Comparison of ENCODE assay signal across 22 cellular contexts in the genomic region with DNA sequence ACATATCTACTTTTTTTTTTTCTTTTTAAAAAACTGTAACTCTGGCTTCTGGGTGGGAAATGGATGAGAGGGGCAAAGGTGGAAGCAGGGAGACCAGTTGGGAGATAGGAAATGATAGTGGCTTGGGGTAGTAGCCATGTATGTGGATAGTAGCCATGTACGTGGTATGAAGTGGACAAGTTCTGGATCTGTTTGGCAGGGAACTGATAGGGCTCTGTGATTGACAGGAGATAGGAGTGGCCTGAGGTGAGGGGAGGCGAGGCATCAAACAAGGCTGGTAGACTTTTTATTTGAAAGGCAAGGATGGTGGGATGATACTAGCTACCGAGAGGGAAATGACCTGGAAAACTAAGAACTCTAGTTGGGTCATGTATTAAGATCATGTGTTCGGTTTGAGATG.
DNase-seq lines count a peak whose midpoint lies in the region; ATAC-seq and TF ChIP-seq lines count a peak whose summit lies in the region.
"Had no signal": no experiment of that assay in that cellular context is flagged by ENCODE, and none has a peak within 500 bp of the region (broad histone marks: within the 10 kb centered on the region; RNA-seq: fewer than 3 reads in every experiment).

No MANE protein-coding gene starts in this region.

- DNase-seq in activated naive CD4-positive, alpha-beta T cell treated with anti-CD3 and anti-CD28 coated beads, Interleukin-2, amount 50 U/mL, for 72 hours (ENCODE audit: low spot score in 2 of 2): no peak
- no peak for DNase-seq in activated naive CD4-positive, alpha-beta T cell treated with anti-CD3 and anti-CD28 coated beads, Interleukin-2, amount 50 U/mL, for 16 hours
- no peak for DNase-seq in glutamatergic neuron
- no peak for DNase-seq in thoracic aorta (ENCODE audit: low spot score)
- no peak for DNase-seq in stimulated activated naive CD4-positive, alpha-beta T cell (lab: John Stamatoyannopoulos, UW)
- no peak for DNase-seq in GM10248 (ENCODE audit: extremely low spot score)
- DNase-seq in COLO829 (ENCODE audit: low spot score): no peak
- DNase-seq: ACHN; activated CD4-positive, CD25-positive, alpha-beta regulatory T cell; activated gamma-delta T cell; cerebellar nuclear complex; DMS53; HFFc6; lower lobe of right lung; NCI-H187 treated with DMSO at 0.1 percent for 48 hours; NCI-H226; Peyer's patch; stomach had no signal

- peaks cover 57 to 80% of the 10 kb centered on the region in 2 donors for H3K4me1 ChIP-seq in thoracic aorta (ENCODE audit: control insufficient read depth in 1 of 2, low read depth in 2 of 2)

- CTCF ChIA-PET in GM10248 (lab: Yijun Ruan, JAX): interaction anchor here (1.8 to 2.1 kb wide), 2 partner anchors 10 to 41 kb away, joined by 5 to 6 read pairs; no protein-coding TSS in a partner anchor

- POLR2A ChIA-PET in GM10248 (lab: Yijun Ruan, JAX): interaction anchor here (1.1 to 1.9 kb wide), 2 partner anchors 8 to 46 kb away, joined by 4 read pairs; no protein-coding TSS in a partner anchor

- H3K4me1 Mint-ChIP-seq in activated T-helper 17 cell treated with anti-CD3 and anti-CD28 coated beads, Interleukin-2, amount 50 U/mL, for 72 hours: peaks cover 56% of the 10 kb centered on the region
- H3K4me1 Mint-ChIP-seq in glutamatergic neuron (ENCODE audit: low read depth, unreplicated experiment): peaks cover 32% of the 10 kb centered on the region

- peaks cover 0 to 5% of the 10 kb centered on the region in 2 donors for H3K9me3 Mint-ChIP-seq in activated naive CD4-positive, alpha-beta T cell treated with anti-CD3 and anti-CD28 coated beads, Interleukin-2, amount 50 U/mL, for 72 hours
- H3K9me3 Mint-ChIP-seq in activated T-helper 17 cell treated with anti-CD3 and anti-CD28 coated beads, Interleukin-2, amount 50 U/mL, for 72 hours: no peaks in the 10 kb centered on the region
- no peaks in the 10 kb centered on the region for H3K9me3 Mint-ChIP-seq in glutamatergic neuron (ENCODE audit: unreplicated experiment)
- H3K9me3 Mint-ChIP-seq: HFFc6 had no signal

- H3K9me3 ChIP-seq in thoracic aorta: no peaks in the 10 kb centered on the region
- H3K9me3 ChIP-seq: lower lobe of right lung, Peyer's patch, stomach had no signal

- peak overlapping the region; percentile 61 to 79 for H3K27ac ChIP-seq in thoracic aorta
- H3K27ac ChIP-seq: C4-2B, hepatocyte, lower lobe of right lung, Peyer's patch had no signal

- H3K27me3 Mint-ChIP-seq in activated T-helper 17 cell treated with anti-CD3 and anti-CD28 coated beads, Interleukin-2, amount 50 U/mL, for 72 hours: no peaks in the 10 kb centered on the region
- H3K27me3 Mint-ChIP-seq in glutamatergic neuron (ENCODE audit: unreplicated experiment): peaks cover 4% of the 10 kb centered on the region

- ATAC-seq in activated naive CD4-positive, alpha-beta T cell treated with anti-CD3 and anti-CD28 coated beads, Interleukin-2, amount 50 U/mL, for 72 hours: peak in 1 of 2 donors; percentile 7
- no peak for ATAC-seq in activated T-helper 17 cell treated with anti-CD3 and anti-CD28 coated beads, Interleukin-2, amount 50 U/mL, for 72 hours (replicated peaks)
- ATAC-seq in thoracic aorta (ENCODE audit: insufficient number of reproducible peaks, low FRiP score, low read depth): no peak
- ATAC-seq: lower lobe of right lung, sciatic nerve had no signal

- H3K4me3 ChIP-seq in thoracic aorta: no peak overlapping the region
- H3K4me3 ChIP-seq: hepatocyte, lower lobe of right lung, Peyer's patch, stomach had no signal

- H3K36me3 Mint-ChIP-seq in activated naive CD4-positive, alpha-beta T cell treated with anti-CD3 and anti-CD28 coated beads, Interleukin-2, amount 50 U/mL, for 72 hours: peaks cover 9 to 54% of the 10 kb centered on the region in 2 donors
- H3K36me3 Mint-ChIP-seq in activated T-helper 17 cell treated with anti-CD3 and anti-CD28 coated beads, Interleukin-2, amount 50 U/mL, for 72 hours (ENCODE audit: low read depth): peaks cover 59% of the 10 kb centered on the region
- no peaks in the 10 kb centered on the region for H3K36me3 Mint-ChIP-seq in glutamatergic neuron (ENCODE audit: unreplicated experiment)

- H3K4me3 Mint-ChIP-seq in activated T-helper 17 cell treated with anti-CD3 and anti-CD28 coated beads, Interleukin-2, amount 50 U/mL, for 72 hours: peak overlapping the region; percentile 67
- H3K4me3 Mint-ChIP-seq in glutamatergic neuron (ENCODE audit: unreplicated experiment): no peak overlapping the region
- H3K4me3 Mint-ChIP-seq: HFFc6 had no signal

- no peaks in the 10 kb centered on the region for H3K27me3 ChIP-seq in thoracic aorta (replicated peaks; ENCODE audit: insufficient read depth)
- H3K27me3 ChIP-seq: hepatocyte, Peyer's patch, stomach had no signal

- H3K27ac Mint-ChIP-seq in activated naive CD4-positive, alpha-beta T cell treated with anti-CD3 and anti-CD28 coated beads, Interleukin-2, amount 50 U/mL, for 72 hours: peak overlapping the region; percentile 19 to 95
- peak overlapping the region; percentile 96 for H3K27ac Mint-ChIP-seq in activated T-helper 17 cell treated with anti-CD3 and anti-CD28 coated beads, Interleukin-2, amount 50 U/mL, for 72 hours
- H3K27ac Mint-ChIP-seq in glutamatergic neuron (ENCODE audit: unreplicated experiment): peak overlapping the region; percentile 5
- H3K27ac Mint-ChIP-seq: HFFc6 had no signal

- no peaks in the 10 kb centered on the region for H3K36me3 ChIP-seq in thoracic aorta

- TF ChIP-seq CTCF in glutamatergic neuron (IDR thresholded peaks at IDR 0.05; ENCODE audit: partially characterized antibody, unreplicated experiment) (no peak), thoracic aorta (IDR thresholded peaks at IDR 0.05) (no peak), GM10248 (IDR thresholded peaks at IDR 0.05; ENCODE audit: control extremely low read depth, extremely low read depth, low read depth, missing control alignments) (no peak)

Comparison
In these comparisons a context has a peak if more than half of its experiments do, and no peak if none do; other contexts are left out.
1. H3K27ac Mint-ChIP-seq: peak in every context shown above with its lines; median percentile 96 in activated T-helper 17 cell treated with anti-CD3 and anti-CD28 coated beads, Interleukin-2, amount 50 U/mL, for 72 hours; 57 in activated naive CD4-positive, alpha-beta T cell treated with anti-CD3 and anti-CD28 coated beads, Interleukin-2, amount 50 U/mL, for 72 hours; 5 in glutamatergic neuron.